ENCODE assay signal across 18 cellular contexts in genomic region chr19:14110650-14111049, GRCh38. TPM values are rescaled to one million over a fixed set of nuclear protein-coding genes. Genes with fewer than 3 reads are reported as not detected.
DNase-seq lines count a peak whose midpoint lies in the region; ATAC-seq, FAIRE-seq and TF ChIP-seq lines count a peak whose summit lies in the region.
"Had no signal": no experiment of that assay in that cellular context is flagged by ENCODE, and none has a peak within 500 bp of the region (broad histone marks: within the 10 kb centered on the region; RNA-seq: fewer than 3 reads in every experiment).

No MANE protein-coding gene starts in this region.

- no peaks in the 10 kb centered on the region for H3K27me3 ChIP-seq in CD4-positive, alpha-beta T cell (ENCODE audit: control insufficient read depth, insufficient read depth, low read length)
- H3K27me3 ChIP-seq in neutrophil: no peaks in the 10 kb centered on the region
- H3K27me3 ChIP-seq in colonic mucosa: no peaks in the 10 kb centered on the region
- no peaks in the 10 kb centered on the region for H3K27me3 ChIP-seq in stomach
- H3K27me3 ChIP-seq: BE2C, SJCRH30 had no signal

- FAIRE-seq in HTR-8/SVneo (lab: Jason Lieb, UNC): no peak

- no peak overlapping the region for H3K9ac ChIP-seq in colonic mucosa (ENCODE audit: low read depth in 2 of 2, low read length in 2 of 2)

- intact Hi-C loops in CD4-positive, alpha-beta T cell (cut with DNase I, micrococcal nuclease): no loop called here
- intact Hi-C loops in colonic mucosa (cut with DNase I) (no loop called here), stomach (cut with DNase I; ENCODE audit: low total_unique reads) (no loop called here)

- no peak for TF ChIP-seq POLR2A in stomach (IDR thresholded peaks at IDR 0.05)

- H3K36me3 Mint-ChIP-seq in CD4-positive, alpha-beta T cell (ENCODE audit: low read depth): peaks cover 4% of the 10 kb centered on the region
- H3K36me3 Mint-ChIP-seq in brain: peaks cover 23% of the 10 kb centered on the region

- no peaks in the 10 kb centered on the region for H3K27me3 Mint-ChIP-seq in CD4-positive, alpha-beta T cell
- H3K27me3 Mint-ChIP-seq in brain: no peaks in the 10 kb centered on the region

- H3K4me1 ChIP-seq in neutrophil (ENCODE audit: control insufficient read depth in 1 of 2, insufficient read depth in 1 of 2, low read depth in 1 of 2, low read length in 1 of 2) (peaks cover 35 to 45% of the 10 kb centered on the region in 2 experiments), colonic mucosa (no peaks in the 10 kb centered on the region), stomach (peaks cover 33 to 70% (median 48%) of the 10 kb centered on the region in 4 donors)
- H3K4me1 ChIP-seq: BE2C had no signal

- 58 to 78% (median 73%) methylated on average over 2 of the region's 2 CpGs for whole genome bisulfite sequencing in stomach, 5 donors

- no peak for TF ChIP-seq EP300 in stomach (IDR thresholded peaks at IDR 0.05)

- POLR2A ChIA-PET in CD4-positive, alpha-beta T cell (lab: Charles Lee): no interaction called here

- H3K27ac Mint-ChIP-seq in CD4-positive, alpha-beta T cell: peak overlapping the region; percentile 33
- H3K27ac Mint-ChIP-seq in brain: peak overlapping the region in 3 of 5 experiments; percentile 13 to 61 (median 22)

- H3K4me3 Mint-ChIP-seq in CD4-positive, alpha-beta T cell: no peak overlapping the region
- H3K4me3 Mint-ChIP-seq in brain: peak overlapping the region in 1 of 5 experiments; percentile 30
- H3K4me3 Mint-ChIP-seq: H9 had no signal

- CTCF ChIA-PET in CD4-positive, alpha-beta T cell (lab: Charles Lee): interaction anchor here (1.1 kb wide), 1 partner anchor 238 kb away, joined by 3 read pairs; no protein-coding TSS in a partner anchor

- H3K9me3 Mint-ChIP-seq in CD4-positive, alpha-beta T cell: no peaks in the 10 kb centered on the region
- H3K9me3 Mint-ChIP-seq in brain: no peaks in the 10 kb centered on the region
- H3K9me3 Mint-ChIP-seq: H9 had no signal

- peaks cover 40% of the 10 kb centered on the region for H3K4me1 Mint-ChIP-seq in CD4-positive, alpha-beta T cell (ENCODE audit: low read depth)
- peaks cover 41% of the 10 kb centered on the region for H3K4me1 Mint-ChIP-seq in brain

- no peak overlapping the region for H3K27ac ChIP-seq in CD4-positive, alpha-beta T cell (ENCODE audit: low read depth, low read length)
- peak overlapping the region; percentile 38 for H3K27ac ChIP-seq in neutrophil
- H3K27ac ChIP-seq in colonic mucosa: no peak overlapping the region
- no peak overlapping the region for H3K27ac ChIP-seq in stomach
- H3K27ac ChIP-seq: SJCRH30 had no signal

- no peak for ATAC-seq in CD4-positive, alpha-beta T cell (ENCODE audit: poor library complexity)

- no peak overlapping the region for H3K4me3 ChIP-seq in neutrophil (ENCODE audit: low read depth in 1 of 2, low read length in 1 of 2)
- H3K4me3 ChIP-seq in colonic mucosa: no peak overlapping the region
- H3K4me3 ChIP-seq in stomach: no peak overlapping the region
- H3K4me3 ChIP-seq: SJCRH30 had no signal

- DNase-seq in CD4-positive, alpha-beta T cell: no peak
- DNase-seq in GM20000 (ENCODE audit: low spot score) (peak; percentile 9), colonic mucosa (no peak), COR-L47 (lab: John Stamatoyannopoulos, UW) (no peak), stomach (no peak), HTR-8/SVneo (ENCODE audit: insufficient read length, low spot score) (no peak)
- DNase-seq: BE2C, DMS 273 treated with DMSO at 0.1 percent for 48 hours, H9, NCI-H1048, NCI-H2107, NCI-H226, NCI-H526 treated with DMSO at 0.1 percent for 48 hours, SJCRH30 had no signal

- H3K36me3 ChIP-seq in neutrophil: peaks cover 46% of the 10 kb centered on the region
- H3K36me3 ChIP-seq in colonic mucosa: no peaks in the 10 kb centered on the region
- H3K36me3 ChIP-seq in stomach: peaks cover 13 to 33% (median 26%) of the 10 kb centered on the region in 4 donors
- H3K36me3 ChIP-seq: BE2C had no signal

- no peak for TF ChIP-seq CTCF in CD4-positive, alpha-beta T cell (IDR thresholded peaks at IDR 0.05)
- TF ChIP-seq CTCF in GM20000 (IDR thresholded peaks at IDR 0.05; ENCODE audit: extremely low read depth, missing control alignments) (no peak), brain (conservative IDR thresholded peaks at IDR 0.05) (no peak), neutrophil (IDR thresholded peaks at IDR 0.05) (no peak), colonic mucosa (IDR thresholded peaks at IDR 0.05) (no peak), stomach (IDR thresholded peaks at IDR 0.05) (no peak)

- no peaks in the 10 kb centered on the region for H3K9me3 ChIP-seq in CD4-positive, alpha-beta T cell (ENCODE audit: control insufficient read depth, low read length)
- no peaks in the 10 kb centered on the region for H3K9me3 ChIP-seq in neutrophil
- no peaks in the 10 kb centered on the region for H3K9me3 ChIP-seq in colonic mucosa
- H3K9me3 ChIP-seq in stomach: no peaks in the 10 kb centered on the region
- H3K9me3 ChIP-seq: BE2C, SJCRH30 had no signal

RNA-seq across cellular contexts. Expression of gene PRKACA, which starts 6.9 kb away (rescaled TPM):
- total RNA-seq in CD4-positive, alpha-beta T cell: 10 to 100 TPM; 27.4 to 29.8 TPM
- polyA plus RNA-seq in brain (ENCODE audit: insufficient read depth, low read depth, low replicate concordance) (235 TPM), stomach (10 to 100 TPM; 27.7 to 43.8 (median 38.2) TPM)
- total RNA-seq in colonic mucosa (10 to 100 TPM; 71.0 to 89.3 TPM), stomach (100 to 1,000 TPM in 1 of 5 donors, 10 to 100 TPM in 4; 14.7 to 159 (median 26.6) TPM)

RNA-seq across cellular contexts. Expression of gene SAMD1, which starts 20.1 kb away (rescaled TPM):
- total RNA-seq in CD4-positive, alpha-beta T cell: 10 to 100 TPM; 29.4 to 30.1 TPM
- 168 TPM for polyA plus RNA-seq in brain (ENCODE audit: insufficient read depth, low read depth, low replicate concordance)
- total RNA-seq in colonic mucosa: 10 to 100 TPM; 52.9 to 91.3 TPM
- 100 to 1,000 TPM in 1 of 5 donors, 10 to 100 TPM in 3, 1 to 10 TPM in 1; 4.8 to 228 (median 24.6) TPM for total RNA-seq in stomach
- polyA plus RNA-seq in stomach: 10 to 100 TPM; 16.3 to 29.1 (median 22.4) TPM

RNA-seq across cellular contexts. Expression of gene C19orf67, which starts 25.1 kb away (rescaled TPM):
- total RNA-seq in CD4-positive, alpha-beta T cell: not detected
- polyA plus RNA-seq in brain (ENCODE audit: insufficient read depth, low read depth, low replicate concordance): not detected
- total RNA-seq in colonic mucosa: under 1 TPM in 1 of 2 donors, not detected in 1; 0.19 TPM
- not detected for total RNA-seq in stomach
- under 1 TPM in 1 of 3 donors, not detected in 2; 0.50 TPM for polyA plus RNA-seq in stomach
- total RNA-seq: HT-29, RPMI7951, SJCRH30 had no signal

RNA-seq across cellular contexts. Expression of gene ASF1B, which starts 25.7 kb away (rescaled TPM):
- total RNA-seq in CD4-positive, alpha-beta T cell: under 1 TPM; 0.59 to 0.77 TPM
- polyA plus RNA-seq in brain (ENCODE audit: insufficient read depth, low read depth, low replicate concordance): 127 TPM
- 10 to 100 TPM; 12.9 to 64.0 TPM for total RNA-seq in colonic mucosa
- 100 to 1,000 TPM in 1 of 5 donors, 1 to 10 TPM in 3, not detected in 1; 2.6 to 120 (median 5.5) TPM for total RNA-seq in stomach
- 10 to 100 TPM in 1 of 3 donors, 1 to 10 TPM in 2; 5.7 to 11.0 (median 8.8) TPM for polyA plus RNA-seq in stomach

RNA-seq across cellular contexts. Expression of gene MISP3, which starts 38.1 kb away (rescaled TPM):
- total RNA-seq in CD4-positive, alpha-beta T cell: under 1 TPM; 0.39 to 0.49 TPM
- 22.6 TPM for polyA plus RNA-seq in brain (ENCODE audit: insufficient read depth, low read depth, low replicate concordance)
- 10 to 100 TPM; 32.7 to 50.0 TPM for total RNA-seq in colonic mucosa
- 10 to 100 TPM in 4 of 5 donors, 1 to 10 TPM in 1; 2.0 to 88.7 (median 34.1) TPM for total RNA-seq in stomach
- 10 to 100 TPM; 14.9 to 29.8 (median 25.1) TPM for polyA plus RNA-seq in stomach
